In the genomic region with DNA sequence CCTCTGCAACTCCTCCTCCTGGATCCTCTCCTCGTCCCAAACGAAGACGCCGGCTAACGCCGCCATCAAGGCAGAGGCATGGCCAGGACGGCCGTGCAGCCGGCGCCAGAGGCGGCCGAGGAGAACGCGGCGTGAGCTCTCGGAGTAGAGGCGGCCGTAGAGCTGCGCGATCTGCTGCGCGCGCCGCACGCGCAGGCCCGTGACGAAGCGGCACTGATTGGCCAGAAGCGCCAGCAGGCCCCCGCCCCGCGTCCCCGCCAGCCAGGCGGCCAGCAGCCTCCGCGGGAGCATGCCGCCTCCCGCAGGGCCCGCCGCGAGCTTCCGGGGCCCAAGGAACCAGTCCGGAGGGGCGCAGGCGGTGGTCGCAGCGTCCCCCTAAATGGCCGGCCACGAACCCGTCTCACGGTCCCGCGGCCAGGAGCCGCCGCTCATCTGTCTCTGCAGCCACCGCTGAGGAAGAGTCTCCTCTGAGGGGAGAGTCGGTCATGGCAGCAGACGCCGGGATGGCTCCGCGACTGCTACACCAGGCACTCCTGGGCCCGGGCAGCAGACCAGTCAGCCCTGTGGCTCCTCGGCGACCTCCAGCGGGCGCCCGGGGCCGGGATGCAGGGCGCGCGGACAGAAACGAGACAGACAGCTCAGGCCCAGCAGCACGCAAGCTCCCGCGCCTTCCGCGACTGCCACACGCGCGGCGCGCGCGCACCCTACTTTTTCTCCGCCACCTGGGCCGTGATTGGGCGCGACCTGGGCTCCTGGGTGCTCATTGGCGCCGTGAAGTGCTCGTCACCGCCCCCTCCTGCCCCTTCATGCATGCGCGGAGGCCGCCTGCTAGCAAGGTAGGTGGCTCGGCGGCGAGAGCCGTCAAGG, we compare ENCODE assay signal across 1 cellular context.
TF ChIP-seq lines count a peak whose summit lies in the region.

A gene with protein sequence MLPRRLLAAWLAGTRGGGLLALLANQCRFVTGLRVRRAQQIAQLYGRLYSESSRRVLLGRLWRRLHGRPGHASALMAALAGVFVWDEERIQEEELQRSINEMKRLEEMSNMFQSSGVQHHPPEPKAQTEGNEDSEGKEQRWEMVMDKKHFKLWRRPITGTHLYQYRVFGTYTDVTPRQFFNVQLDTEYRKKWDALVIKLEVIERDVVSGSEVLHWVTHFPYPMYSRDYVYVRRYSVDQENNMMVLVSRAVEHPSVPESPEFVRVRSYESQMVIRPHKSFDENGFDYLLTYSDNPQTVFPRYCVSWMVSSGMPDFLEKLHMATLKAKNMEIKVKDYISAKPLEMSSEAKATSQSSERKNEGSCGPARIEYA (minus strand): TSS at position 684 of the 867 bp plus-strand sequence. CDS start 393 bp downstream, at position 291.

TF ChIP-seq in HCT116, 20 proteins besides CTCF, POLR2A, EP300 and RAD21 (continued from another document):
- TF ChIP-seq, protein P1, sequence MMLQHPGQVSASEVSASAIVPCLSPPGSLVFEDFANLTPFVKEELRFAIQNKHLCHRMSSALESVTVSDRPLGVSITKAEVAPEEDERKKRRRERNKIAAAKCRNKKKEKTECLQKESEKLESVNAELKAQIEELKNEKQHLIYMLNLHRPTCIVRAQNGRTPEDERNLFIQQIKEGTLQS (IDR thresholded peaks at IDR 0.05): no peak
- no peak for TF ChIP-seq ZNF274 (IDR thresholded peaks at IDR 0.05; ENCODE audit: low read depth, low read length)
- TF ChIP-seq, protein P2, sequence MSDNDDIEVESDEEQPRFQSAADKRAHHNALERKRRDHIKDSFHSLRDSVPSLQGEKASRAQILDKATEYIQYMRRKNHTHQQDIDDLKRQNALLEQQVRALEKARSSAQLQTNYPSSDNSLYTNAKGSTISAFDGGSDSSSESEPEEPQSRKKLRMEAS (IDR thresholded peaks at IDR 0.05): peak; percentile 89
- TF ChIP-seq CEBPB (IDR thresholded peaks at IDR 0.05; ENCODE audit: low read depth): no peak
- no peak for TF ChIP-seq FOSL1 (IDR thresholded peaks at IDR 0.05; ENCODE audit: low read depth)
- no peak for TF ChIP-seq YY1 (IDR thresholded peaks at IDR 0.05; ENCODE audit: extremely low read depth, insufficient replicate concordance, low read depth, low read length)
- no peak for TF ChIP-seq ELF1 (IDR thresholded peaks at IDR 0.05; ENCODE audit: borderline replicate concordance, low read depth)
- no peak for TF ChIP-seq CBX3 (IDR thresholded peaks at IDR 0.05; ENCODE audit: low read depth)
- TF ChIP-seq EZH2phosphoT487 (IDR thresholded peaks at IDR 0.05; ENCODE audit: borderline replicate concordance): no peak
- peak; percentile 87 for TF ChIP-seq POLR2AphosphoS5 (IDR thresholded peaks at IDR 0.05; ENCODE audit: low read depth, low read length)
- TF ChIP-seq EGR1 (IDR thresholded peaks at IDR 0.05; ENCODE audit: low read depth): peak; percentile 91
- TF ChIP-seq JUND (IDR thresholded peaks at IDR 0.05): no peak
- TF ChIP-seq SIN3A (IDR thresholded peaks at IDR 0.05; ENCODE audit: low read depth): no peak; the same call in 1 of the 2 replicates
- TF ChIP-seq SP1 (IDR thresholded peaks at IDR 0.05; ENCODE audit: low read depth): peak; percentile 97
- TF ChIP-seq, protein P3, sequence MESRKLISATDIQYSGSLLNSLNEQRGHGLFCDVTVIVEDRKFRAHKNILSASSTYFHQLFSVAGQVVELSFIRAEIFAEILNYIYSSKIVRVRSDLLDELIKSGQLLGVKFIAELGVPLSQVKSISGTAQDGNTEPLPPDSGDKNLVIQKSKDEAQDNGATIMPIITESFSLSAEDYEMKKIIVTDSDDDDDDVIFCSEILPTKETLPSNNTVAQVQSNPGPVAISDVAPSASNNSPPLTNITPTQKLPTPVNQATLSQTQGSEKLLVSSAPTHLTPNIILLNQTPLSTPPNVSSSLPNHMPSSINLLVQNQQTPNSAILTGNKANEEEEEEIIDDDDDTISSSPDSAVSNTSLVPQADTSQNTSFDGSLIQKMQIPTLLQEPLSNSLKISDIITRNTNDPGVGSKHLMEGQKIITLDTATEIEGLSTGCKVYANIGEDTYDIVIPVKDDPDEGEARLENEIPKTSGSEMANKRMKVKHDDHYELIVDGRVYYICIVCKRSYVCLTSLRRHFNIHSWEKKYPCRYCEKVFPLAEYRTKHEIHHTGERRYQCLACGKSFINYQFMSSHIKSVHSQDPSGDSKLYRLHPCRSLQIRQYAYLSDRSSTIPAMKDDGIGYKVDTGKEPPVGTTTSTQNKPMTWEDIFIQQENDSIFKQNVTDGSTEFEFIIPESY (IDR thresholded peaks at IDR 0.05; ENCODE audit: extremely low read depth, insufficient replicate concordance, low read length): no peak
- TF ChIP-seq SRF (IDR thresholded peaks at IDR 0.05; ENCODE audit: low read depth): no peak; the same call in 1 of the 2 replicates
- no peak for TF ChIP-seq EZH2 (IDR thresholded peaks at IDR 0.05)
